In genomic region chr10:7084255-7085005, GRCh38 we compare ENCODE assay signal across 18 cellular contexts.
A peak's percentile ranks its signal among the peaks of the same experiment; 100 is the strongest.
DNase-seq lines count a peak whose midpoint lies in the region; ATAC-seq and TF ChIP-seq lines count a peak whose summit lies in the region.
"Had no signal": no experiment of that assay in that cellular context is flagged by ENCODE, and none has a peak within 500 bp of the region (broad histone marks: within the 10 kb centered on the region; RNA-seq: fewer than 3 reads in every experiment).

No MANE protein-coding gene starts in this region.

- H3K36me3 Mint-ChIP-seq in CD14-positive monocyte: no peaks in the 10 kb centered on the region
- H3K36me3 Mint-ChIP-seq: activated naive CD4-positive, alpha-beta T cell treated with anti-CD3 and anti-CD28 coated beads, Interleukin-2, amount 10 ng/mL, durations not matched to agents 7 days and 5 days had no signal

- no peaks in the 10 kb centered on the region for H3K9me3 ChIP-seq in sigmoid colon
- H3K9me3 ChIP-seq in right atrium auricular region: no peaks in the 10 kb centered on the region

- H3K4me3 ChIP-seq in sigmoid colon (no peak overlapping the region), right atrium auricular region (no peak overlapping the region)

- H3K27ac ChIP-seq in sigmoid colon (no peak overlapping the region), right atrium auricular region (no peak overlapping the region)

- TF ChIP-seq POLR2A in sigmoid colon (IDR thresholded peaks at IDR 0.05): no peak

- H3K36me3 ChIP-seq in sigmoid colon: no peaks in the 10 kb centered on the region
- no peaks in the 10 kb centered on the region for H3K36me3 ChIP-seq in right atrium auricular region

- TF ChIP-seq CTCF in CD14-positive monocyte (IDR thresholded peaks at IDR 0.05): no peak
- no peak for TF ChIP-seq CTCF in sigmoid colon (IDR thresholded peaks at IDR 0.05)
- no peak for TF ChIP-seq CTCF in right atrium auricular region (IDR thresholded peaks at IDR 0.05)

- peaks cover 0 to 35% (median 6%) of the 10 kb centered on the region in 3 donors for H3K27me3 ChIP-seq in sigmoid colon
- H3K27me3 ChIP-seq in right atrium auricular region: no peaks in the 10 kb centered on the region

- H3K27me3 Mint-ChIP-seq in CD14-positive monocyte (ENCODE audit: low read depth in 3 of 3): peaks cover 0 to 1% (median 0%) of the 10 kb centered on the region in 3 donors

- peaks cover 0 to 14% (median 8%) of the 10 kb centered on the region in 7 donors for H3K9me3 Mint-ChIP-seq in CD14-positive monocyte
- H3K9me3 Mint-ChIP-seq: activated naive CD4-positive, alpha-beta T cell treated with anti-CD3 and anti-CD28 coated beads, Interleukin-2, amount 10 ng/mL, durations not matched to agents 7 days and 5 days; nephron had no signal

- 53 to 70% methylated on average over 9 of the region's 9 CpGs for WGBS in sigmoid colon, 2 donors

- intact Hi-C loops in CD14-positive monocyte (cut with micrococcal nuclease) (no loop called here), sigmoid colon (cut with DNase I) (loop anchor here (5.0 kb wide), 1 partner anchor 323 kb away; no protein-coding TSS in a partner anchor)

- ATAC-seq in HG02642 (IDR thresholded peaks at IDR 0.05; ENCODE audit: poor library complexity, unreplicated experiment) (no peak), HG03095 (IDR thresholded peaks at IDR 0.05; ENCODE audit: unreplicated experiment) (no peak)
- ATAC-seq: activated CD4-positive, CD25-positive, alpha-beta regulatory T cell treated with anti-CD3 and anti-CD28 coated beads, Interleukin-2, amount 50 U/mL, for 24 hours; right cardiac atrium had no signal

- no peak for DNase-seq in CD14-positive monocyte (ENCODE audit: low spot score)
- peak; percentile 98 for DNase-seq in MV-4-11 (lab: John Stamatoyannopoulos, UW)
- peak; percentile 9 for DNase-seq in amniotic epithelial cell (ENCODE audit: low read depth)
- peak; percentile 39 for DNase-seq in midbrain (lab: John Stamatoyannopoulos, UW)
- no peak for DNase-seq in sigmoid colon
- no peak for DNase-seq in right atrium auricular region (ENCODE audit: low spot score)
- DNase-seq: activated naive CD4-positive, alpha-beta T cell treated with anti-CD3 and anti-CD28 coated beads, Interleukin-2, amount 10 ng/mL, durations not matched to agents 7 days and 5 days; GOT3; NCI-H1930; NCI-H526; right cardiac atrium; stimulated activated CD4-positive, alpha-beta T cell treated with anti-CD3 and anti-CD28 coated beads, Interleukin-4, amount 100 ng/mL, for 1 hour; T-helper 1 cell; trophoblast cell had no signal

- H3K27ac Mint-ChIP-seq in CD14-positive monocyte: no peak overlapping the region
- H3K27ac Mint-ChIP-seq: activated naive CD4-positive, alpha-beta T cell treated with anti-CD3 and anti-CD28 coated beads, Interleukin-2, amount 10 ng/mL, durations not matched to agents 7 days and 5 days had no signal

- H3K4me3 Mint-ChIP-seq in CD14-positive monocyte: peak overlapping the region; percentile 45 to 68
- H3K4me3 Mint-ChIP-seq: activated naive CD4-positive, alpha-beta T cell treated with anti-CD3 and anti-CD28 coated beads, Interleukin-2, amount 10 ng/mL, durations not matched to agents 7 days and 5 days; nephron had no signal

- no peak for TF ChIP-seq EP300 in sigmoid colon (IDR thresholded peaks at IDR 0.05)

- H3K4me1 Mint-ChIP-seq in CD14-positive monocyte: peaks cover 63% of the 10 kb centered on the region
- H3K4me1 Mint-ChIP-seq: activated naive CD4-positive, alpha-beta T cell treated with anti-CD3 and anti-CD28 coated beads, Interleukin-2, amount 10 ng/mL, durations not matched to agents 7 days and 5 days had no signal

- peaks cover 0 to 5% (median under 1%) of the 10 kb centered on the region in 4 donors for H3K4me1 ChIP-seq in sigmoid colon
- no peaks in the 10 kb centered on the region for H3K4me1 ChIP-seq in right atrium auricular region

Comparison
In these comparisons a context has a peak if more than half of its experiments do, and no peak if none do; other contexts are left out.
1. DNase-seq: peak in MV-4-11 (single experiment), amniotic epithelial cell (single experiment) and midbrain (single experiment); none in CD14-positive monocyte (single experiment), sigmoid colon (single experiment) and right atrium auricular region (single experiment).